In genomic region chr3:128551464-128551863, GRCh38 we compare ENCODE assay signal across 1 cellular context.
TF ChIP-seq lines count a peak whose summit lies in the region.

No MANE protein-coding gene starts in this region.

TF ChIP-seq in HepG2, 621 proteins besides CTCF, POLR2A, EP300 and RAD21 (continued from another document):
- TF ChIP-seq, protein P1, sequence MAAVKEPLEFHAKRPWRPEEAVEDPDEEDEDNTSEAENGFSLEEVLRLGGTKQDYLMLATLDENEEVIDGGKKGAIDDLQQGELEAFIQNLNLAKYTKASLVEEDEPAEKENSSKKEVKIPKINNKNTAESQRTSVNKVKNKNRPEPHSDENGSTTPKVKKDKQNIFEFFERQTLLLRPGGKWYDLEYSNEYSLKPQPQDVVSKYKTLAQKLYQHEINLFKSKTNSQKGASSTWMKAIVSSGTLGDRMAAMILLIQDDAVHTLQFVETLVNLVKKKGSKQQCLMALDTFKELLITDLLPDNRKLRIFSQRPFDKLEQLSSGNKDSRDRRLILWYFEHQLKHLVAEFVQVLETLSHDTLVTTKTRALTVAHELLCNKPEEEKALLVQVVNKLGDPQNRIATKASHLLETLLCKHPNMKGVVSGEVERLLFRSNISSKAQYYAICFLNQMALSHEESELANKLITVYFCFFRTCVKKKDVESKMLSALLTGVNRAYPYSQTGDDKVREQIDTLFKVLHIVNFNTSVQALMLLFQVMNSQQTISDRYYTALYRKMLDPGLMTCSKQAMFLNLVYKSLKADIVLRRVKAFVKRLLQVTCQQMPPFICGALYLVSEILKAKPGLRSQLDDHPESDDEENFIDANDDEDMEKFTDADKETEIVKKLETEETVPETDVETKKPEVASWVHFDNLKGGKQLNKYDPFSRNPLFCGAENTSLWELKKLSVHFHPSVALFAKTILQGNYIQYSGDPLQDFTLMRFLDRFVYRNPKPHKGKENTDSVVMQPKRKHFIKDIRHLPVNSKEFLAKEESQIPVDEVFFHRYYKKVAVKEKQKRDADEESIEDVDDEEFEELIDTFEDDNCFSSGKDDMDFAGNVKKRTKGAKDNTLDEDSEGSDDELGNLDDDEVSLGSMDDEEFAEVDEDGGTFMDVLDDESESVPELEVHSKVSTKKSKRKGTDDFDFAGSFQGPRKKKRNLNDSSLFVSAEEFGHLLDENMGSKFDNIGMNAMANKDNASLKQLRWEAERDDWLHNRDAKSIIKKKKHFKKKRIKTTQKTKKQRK (IDR thresholded peaks at IDR 0.05; ENCODE audit: low read length): no peak
- TF ChIP-seq YY1 (IDR thresholded peaks at IDR 0.05; ENCODE audit: insufficient read depth, insufficient replicate concordance, low read depth, low read length): no peak
- no peak for TF ChIP-seq ZNF317 (CRISPR knock-in tag; IDR thresholded peaks at IDR 0.05)
- TF ChIP-seq ZNF563 (CRISPR knock-in tag; IDR thresholded peaks at IDR 0.05): no peak
- no peak for TF ChIP-seq ZSCAN31 (CRISPR knock-in tag; IDR thresholded peaks at IDR 0.05; ENCODE audit: low read depth)
- no peak for TF ChIP-seq CEBPG (CRISPR knock-in tag; IDR thresholded peaks at IDR 0.05)
- TF ChIP-seq ZSCAN20 (CRISPR knock-in tag; IDR thresholded peaks at IDR 0.05; ENCODE audit: borderline replicate concordance): no peak
- no peak for TF ChIP-seq ATF3 (CRISPR knock-in tag; IDR thresholded peaks at IDR 0.05)
- no peak for TF ChIP-seq SUZ12 (IDR thresholded peaks at IDR 0.05; ENCODE audit: low read depth, low read length)
- TF ChIP-seq KAT7 (CRISPR knock-in tag; IDR thresholded peaks at IDR 0.05; ENCODE audit: borderline replicate concordance): no peak
- no peak for TF ChIP-seq CBX2 (IDR thresholded peaks at IDR 0.05; ENCODE audit: low read depth, low read length)
- TF ChIP-seq CBX2 (CRISPR knock-in tag; IDR thresholded peaks at IDR 0.05; ENCODE audit: low read depth): no peak
- no peak for TF ChIP-seq MXD1 (CRISPR knock-in tag; IDR thresholded peaks at IDR 0.05)
- no peak for TF ChIP-seq ZNF17 (CRISPR knock-in tag; IDR thresholded peaks at IDR 0.05)
